In the genomic region with DNA sequence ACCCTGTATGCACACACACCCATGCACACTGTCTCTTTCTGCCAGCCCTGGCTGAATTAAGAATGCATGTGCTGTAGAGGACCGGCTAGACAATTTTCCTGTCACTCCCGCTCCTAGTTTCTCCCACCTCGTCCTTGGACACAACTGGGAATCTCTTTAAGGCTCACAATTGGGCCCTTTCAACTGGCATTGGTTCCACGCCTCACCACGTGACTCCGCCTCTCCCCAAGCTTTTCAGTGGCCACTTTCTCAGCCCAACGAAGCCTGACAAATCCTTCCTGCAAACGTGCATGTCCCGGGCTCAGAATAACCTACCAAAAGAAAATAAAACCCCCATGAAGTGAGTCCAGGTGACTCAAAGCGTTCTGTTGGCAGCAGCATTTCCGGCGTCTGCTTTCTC, we compare ENCODE assay signal across 28 cellular contexts.
"Had no signal": no experiment of that assay in that cellular context is flagged by ENCODE, and none has a peak within 500 bp of the region (broad histone marks: within the 10 kb centered on the region; RNA-seq: fewer than 3 reads in every experiment).

No MANE protein-coding gene starts in this region.

- H3K27ac ChIP-seq: adrenal gland, body of pancreas, colonic mucosa had no signal

- H3K9me3 ChIP-seq: adrenal gland, body of pancreas, colonic mucosa had no signal

- H3K36me3 ChIP-seq: adrenal gland, colonic mucosa had no signal

- ATAC-seq: activated CD4-positive, alpha-beta T cell treated with anti-CD3 and anti-CD28 coated beads for 36 hours; activated CD8-positive, alpha-beta memory T cell treated with anti-CD3 and anti-CD28 coated beads, Interleukin-2, amount 10 ng/mL, durations not matched to agents 7 days and 5 days; activated CD8-positive, alpha-beta T cell treated with anti-CD3 and anti-CD28 coated beads, Interleukin-2, amount 10 ng/mL, durations not matched to agents 7 days and 5 days; activated naive CD8-positive, alpha-beta T cell treated with anti-CD3 and anti-CD28 coated beads, Interleukin-2, amount 50 U/mL, for 24 hours; body of pancreas; esophagus mucosa; T-helper 17 cell had no signal

- H3K4me1 ChIP-seq: adrenal gland, body of pancreas, colonic mucosa had no signal

- H3K27me3 ChIP-seq: adrenal gland, body of pancreas, colonic mucosa had no signal

- H3K4me3 ChIP-seq: adrenal gland, body of pancreas, colonic mucosa had no signal

- DNase-seq: activated CD4-positive, alpha-beta memory T cell treated with anti-CD3 and anti-CD28 coated beads for 36 hours; activated CD4-positive, alpha-beta T cell treated with anti-CD3 and anti-CD28 coated beads for 36 hours; activated CD4-positive, alpha-beta T cell treated with anti-CD3 and anti-CD28 coated beads, Interleukin-2, amount 10 ng/mL, durations not matched to agents 24 days and 14 days; activated CD4-positive, CD25-positive, alpha-beta regulatory T cell; activated CD4-positive, CD25-positive, alpha-beta regulatory T cell treated with anti-CD3 and anti-CD28 coated beads, Interleukin-2, amount 50 U/mL, for 72 hours; activated CD8-positive, alpha-beta memory T cell treated with anti-CD3 and anti-CD28 coated beads, Interleukin-2, amount 10 ng/mL, durations not matched to agents 7 days and 5 days; activated CD8-positive, alpha-beta memory T cell treated with anti-CD3 and anti-CD28 coated beads, Interleukin-2, amount 50 U/mL, for 4 hours; activated CD8-positive, alpha-beta T cell treated with anti-CD3 and anti-CD28 coated beads, Interleukin-2, amount 10 ng/mL, durations not matched to agents 7 days and 5 days; activated effector memory CD4-positive, alpha-beta T cell treated with anti-CD3 and anti-CD28 coated beads, Interleukin-2, amount 50 U/mL, for 16 hours; activated naive CD4-positive, alpha-beta T cell treated with anti-CD3 and anti-CD28 coated beads for 36 hours; activated naive CD8-positive, alpha-beta T cell treated with anti-CD3 and anti-CD28 coated beads for 36 hours; activated naive CD8-positive, alpha-beta T cell treated with anti-CD3 and anti-CD28 coated beads, Interleukin-2, amount 50 U/mL, for 24 hours; activated T-cell treated with anti-CD3 and anti-CD28 coated beads, Interleukin-2, amount 50 U/mL, for 1 hour; activated T-cell treated with anti-CD3 and anti-CD28 coated beads, Interleukin-2, amount 50 U/mL, for 48 hours; adrenal gland; amygdala; aorta; body of pancreas; caudate nucleus; cerebellar nuclear complex; colonic mucosa; effector memory CD4-positive, alpha-beta T cell; endodermal cell; foreskin fibroblast; head of caudate nucleus; T-helper 17 cell; T1000 had no signal
